Comparison of ENCODE assay signal across 27 cellular contexts in genomic region chr2:163755366-163755765, GRCh38.
"Had no signal": no experiment of that assay in that cellular context is flagged by ENCODE, and none has a peak within 500 bp of the region (broad histone marks: within the 10 kb centered on the region; RNA-seq: fewer than 3 reads in every experiment).

No MANE protein-coding gene starts in this region.

- DNase-seq: colonic mucosa; cortex of kidney; dermis blood vessel endothelial cell; dorsolateral prefrontal cortex; effector CD4-positive, alpha-beta T cell; effector CD8-positive, alpha-beta T cell; effector memory CD4-positive, alpha-beta T cell; effector memory CD8-positive, alpha-beta T cell; endodermal cell; erythroblast; esophagus squamous epithelium; foreskin fibroblast; foreskin keratinocyte; foreskin melanocyte; gastrocnemius medialis; glutamatergic neuron; head of caudate nucleus; heart right ventricle had no signal

- H3K9me3 ChIP-seq: colonic mucosa, esophagus muscularis mucosa, esophagus squamous epithelium, gastrocnemius medialis, gastroesophageal sphincter, heart right ventricle had no signal

- H3K4me1 ChIP-seq: colonic mucosa, esophagus muscularis mucosa, esophagus squamous epithelium, gastrocnemius medialis, gastroesophageal sphincter, heart right ventricle had no signal

- ATAC-seq: effector memory CD8-positive, alpha-beta T cell; esophagus mucosa; foreskin keratinocyte; gastrocnemius medialis; gastroesophageal sphincter; heart right ventricle had no signal

- H3K4me3 ChIP-seq: colonic mucosa, coronary artery, dorsolateral prefrontal cortex, esophagus muscularis mucosa, esophagus squamous epithelium, gastrocnemius medialis, gastroesophageal sphincter, heart right ventricle had no signal

- FAIRE-seq: colon, endometrium, endothelial cell of umbilical vein, frontal cortex had no signal

- H3K27ac ChIP-seq: colonic mucosa, coronary artery, dorsolateral prefrontal cortex, epithelial cell of prostate, esophagus muscularis mucosa, esophagus squamous epithelium, foreskin keratinocyte, gastrocnemius medialis, gastroesophageal sphincter, heart right ventricle had no signal

- H3K27me3 ChIP-seq: colonic mucosa, dorsolateral prefrontal cortex, esophagus muscularis mucosa, esophagus squamous epithelium, foreskin keratinocyte, gastrocnemius medialis, gastroesophageal sphincter, heart right ventricle had no signal

- H3K36me3 ChIP-seq: colonic mucosa, esophagus muscularis mucosa, esophagus squamous epithelium, gastrocnemius medialis, gastroesophageal sphincter, heart right ventricle had no signal
